ENCODE assay signal across 10 cellular contexts in genomic region chr13:55244991-55245644, GRCh38.
DNase-seq lines count a peak whose midpoint lies in the region; ATAC-seq lines count a peak whose summit lies in the region.
"Had no signal": no experiment of that assay in that cellular context is flagged by ENCODE, and none has a peak within 500 bp of the region (broad histone marks: within the 10 kb centered on the region; RNA-seq: fewer than 3 reads in every experiment).

No MANE protein-coding gene starts in this region.

- no peaks in the 10 kb centered on the region for H3K36me3 ChIP-seq in CD8-positive, alpha-beta memory T cell (ENCODE audit: insufficient read depth, low read length)

- no peaks in the 10 kb centered on the region for H3K27me3 Mint-ChIP-seq in CD8-positive, alpha-beta memory T cell
- H3K27me3 Mint-ChIP-seq: naive thymus-derived CD4-positive, alpha-beta T cell had no signal

- no peak for ATAC-seq in GM18868 (IDR thresholded peaks at IDR 0.05; ENCODE audit: unreplicated experiment)
- ATAC-seq: naive thymus-derived CD4-positive, alpha-beta T cell had no signal

- H3K4me1 Mint-ChIP-seq in CD8-positive, alpha-beta memory T cell, result no peaks in the 10 kb centered on the region
- H3K4me1 Mint-ChIP-seq: naive thymus-derived CD4-positive, alpha-beta T cell had no signal

- H3K4me3 Mint-ChIP-seq in CD8-positive, alpha-beta memory T cell, result no peak overlapping the region
- H3K4me3 Mint-ChIP-seq: naive thymus-derived CD4-positive, alpha-beta T cell had no signal

- H3K27ac ChIP-seq in caudate nucleus (ENCODE audit: low read depth, low read length), result no peak overlapping the region
- no peak overlapping the region for H3K27ac ChIP-seq in CD8-positive, alpha-beta memory T cell (ENCODE audit: low read depth, low read length)

- peaks cover 13 to 48% (median 18%) of the 10 kb centered on the region in 5 donors for H3K9me3 Mint-ChIP-seq in CD8-positive, alpha-beta memory T cell

- no peaks in the 10 kb centered on the region for H3K4me1 ChIP-seq in CD8-positive, alpha-beta memory T cell (ENCODE audit: insufficient read depth, low read length)

- POLR2A ChIA-PET in CD8-positive, alpha-beta memory T cell (lab: Charles Lee), result no interaction called here

- no peaks in the 10 kb centered on the region for H3K36me3 Mint-ChIP-seq in CD8-positive, alpha-beta memory T cell
- H3K36me3 Mint-ChIP-seq: naive thymus-derived CD4-positive, alpha-beta T cell had no signal

- DNase-seq in GDM1 (lab: John Stamatoyannopoulos, UW) (peak; percentile 16), HuH-7 (ENCODE audit: low spot score) (peak; percentile 2), SKM-1 (lab: John Stamatoyannopoulos, UW; ENCODE audit: unreplicated experiment) (peak; percentile 9), kidney tubule cell (ENCODE audit: low spot score) (peak; percentile 1), middle frontal gyrus (ENCODE audit: extremely low spot score, low spot score) (no peak), caudate nucleus (lab: John Stamatoyannopoulos, UW) (no peak)
- DNase-seq in CD8-positive, alpha-beta memory T cell, result no peak
- DNase-seq: activated CD8-positive, alpha-beta memory T cell treated with anti-CD3 and anti-CD28 coated beads for 24 hours; naive thymus-derived CD4-positive, alpha-beta T cell had no signal

- no peak overlapping the region for H3K4me3 ChIP-seq in CD8-positive, alpha-beta memory T cell (ENCODE audit: low read length)

- H3K27ac Mint-ChIP-seq in CD8-positive, alpha-beta memory T cell, result peak overlapping the region in 1 of 8 donors; percentile 24
- H3K27ac Mint-ChIP-seq: naive thymus-derived CD4-positive, alpha-beta T cell had no signal

- CTCF ChIA-PET in CD8-positive, alpha-beta memory T cell (lab: Charles Lee), result no interaction called here

- H3K9me3 ChIP-seq in CD8-positive, alpha-beta memory T cell (ENCODE audit: low read length), result no peaks in the 10 kb centered on the region

- H3K27me3 ChIP-seq in CD8-positive, alpha-beta memory T cell (ENCODE audit: insufficient read depth, low read length, poor library complexity, severe bottlenecking), result no peaks in the 10 kb centered on the region

Comparison
In these comparisons a context has a peak if more than half of its experiments do, and no peak if none do; other contexts are left out.
1. DNase-seq: peak in GDM1 (single experiment), HuH-7 (single experiment), SKM-1 (single experiment) and kidney tubule cell (single experiment); none in middle frontal gyrus (single experiment), caudate nucleus (0 of 61) and CD8-positive, alpha-beta memory T cell (0 of 5).